In the genomic region with DNA sequence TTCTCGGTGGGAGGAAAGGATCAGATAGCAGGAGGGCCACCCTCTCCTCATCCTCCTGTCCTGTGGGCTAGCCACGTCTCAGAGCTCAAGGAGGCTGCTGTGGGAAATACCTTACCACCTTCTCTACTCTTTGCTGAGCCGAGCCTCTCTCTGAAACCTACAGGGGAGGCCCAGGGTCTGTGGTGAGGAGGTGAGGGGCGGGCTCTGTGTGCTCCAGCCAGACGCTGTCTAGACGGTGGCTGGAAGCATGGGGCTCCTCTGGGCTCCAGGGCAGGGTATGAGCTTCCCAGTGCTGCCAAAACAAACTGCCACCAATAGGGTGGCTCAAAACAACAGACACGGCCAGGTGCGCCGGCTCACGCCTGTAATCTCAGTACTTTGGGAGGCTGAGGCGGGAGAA, we compare ENCODE assay signal across 15 cellular contexts. TPM values are rescaled to one million over a fixed set of nuclear protein-coding genes. Genes with fewer than 3 reads are reported as not detected.
DNase-seq lines count a peak whose midpoint lies in the region; ATAC-seq lines count a peak whose summit lies in the region.
"Had no signal": no experiment of that assay in that cellular context is flagged by ENCODE, and none has a peak within 500 bp of the region (broad histone marks: within the 10 kb centered on the region; RNA-seq: fewer than 3 reads in every experiment).

No MANE protein-coding gene starts in this region.

- no peaks in the 10 kb centered on the region for H3K27me3 Mint-ChIP-seq in activated T-helper 17 cell treated with anti-CD3 and anti-CD28 coated beads, Interleukin-2, amount 50 U/mL, for 72 hours
- H3K27me3 Mint-ChIP-seq in stimulated activated naive CD8-positive, alpha-beta T cell treated with anti-CD3 and anti-CD28 coated beads, Interleukin-15, amount 100 ng/mL, for 72 hours: no peaks in the 10 kb centered on the region

- ATAC-seq in activated CD4-positive, CD25-positive, alpha-beta regulatory T cell treated with anti-CD3 and anti-CD28 coated beads, Interleukin-2, amount 50 U/mL, for 24 hours: peak; percentile 76 to 79
- no peak for ATAC-seq in activated T-helper 17 cell treated with anti-CD3 and anti-CD28 coated beads, Interleukin-2, amount 50 U/mL, for 72 hours (replicated peaks)
- peak; percentile 61 for ATAC-seq in stimulated activated naive CD8-positive, alpha-beta T cell treated with anti-CD3 and anti-CD28 coated beads, Interleukin-15, amount 100 ng/mL, for 72 hours
- no peak for ATAC-seq in GM18907 (IDR thresholded peaks at IDR 0.05; ENCODE audit: unreplicated experiment)
- no peak for ATAC-seq in HG03175 (IDR thresholded peaks at IDR 0.05; ENCODE audit: unreplicated experiment)
- ATAC-seq: HepG2 had no signal

- H3K4me1 Mint-ChIP-seq in activated T-helper 17 cell treated with anti-CD3 and anti-CD28 coated beads, Interleukin-2, amount 50 U/mL, for 72 hours: peaks cover 23% of the 10 kb centered on the region
- peaks cover 52% of the 10 kb centered on the region for H3K4me1 Mint-ChIP-seq in stimulated activated naive CD8-positive, alpha-beta T cell treated with anti-CD3 and anti-CD28 coated beads, Interleukin-15, amount 100 ng/mL, for 72 hours
- H3K4me1 Mint-ChIP-seq: CD14-positive monocyte had no signal

- H3K27ac Mint-ChIP-seq in activated T-helper 17 cell treated with anti-CD3 and anti-CD28 coated beads, Interleukin-2, amount 50 U/mL, for 72 hours: peak overlapping the region; percentile 99
- no peak overlapping the region for H3K27ac Mint-ChIP-seq in stimulated activated naive CD8-positive, alpha-beta T cell treated with anti-CD3 and anti-CD28 coated beads, Interleukin-15, amount 100 ng/mL, for 72 hours
- H3K27ac Mint-ChIP-seq: CD14-positive monocyte, H9 had no signal

- no peak for DNase-seq in activated CD4-positive, CD25-positive, alpha-beta regulatory T cell (lab: John Stamatoyannopoulos, UW)
- DNase-seq in ELF-1 (ENCODE audit: low read depth, low spot score): peak; percentile 42
- no peak for DNase-seq in stimulated activated naive CD8-positive, alpha-beta T cell treated with anti-CD3 and anti-CD28 coated beads, Interleukin-15, amount 100 ng/mL, for 72 hours
- DNase-seq in activated effector memory CD4-positive, alpha-beta T cell treated with Interleukin-2 at 50 U/mL for 16 hours: no peak
- DNase-seq: Calu3, DMS 273 treated with DMSO at 0.1 percent for 48 hours, GOT3, H9 had no signal

- peaks cover 27% of the 10 kb centered on the region for H3K36me3 Mint-ChIP-seq in activated T-helper 17 cell treated with anti-CD3 and anti-CD28 coated beads, Interleukin-2, amount 50 U/mL, for 72 hours (ENCODE audit: low read depth)
- H3K36me3 Mint-ChIP-seq: CD14-positive monocyte had no signal

- no peak overlapping the region for H3K4me3 Mint-ChIP-seq in activated T-helper 17 cell treated with anti-CD3 and anti-CD28 coated beads, Interleukin-2, amount 50 U/mL, for 72 hours
- H3K4me3 Mint-ChIP-seq in stimulated activated naive CD8-positive, alpha-beta T cell treated with anti-CD3 and anti-CD28 coated beads, Interleukin-15, amount 100 ng/mL, for 72 hours: no peak overlapping the region
- H3K4me3 Mint-ChIP-seq: CD14-positive monocyte, H9 had no signal

- H3K9me3 Mint-ChIP-seq in activated T-helper 17 cell treated with anti-CD3 and anti-CD28 coated beads, Interleukin-2, amount 50 U/mL, for 72 hours: no peaks in the 10 kb centered on the region
- H3K9me3 Mint-ChIP-seq in stimulated activated naive CD8-positive, alpha-beta T cell treated with anti-CD3 and anti-CD28 coated beads, Interleukin-15, amount 100 ng/mL, for 72 hours: no peaks in the 10 kb centered on the region

RNA-seq across cellular contexts. Expression of gene TMPRSS6, which starts 5.5 kb away (rescaled TPM):
- total RNA-seq in activated T-helper 17 cell treated with anti-CD3 and anti-CD28 coated beads, Interleukin-2, amount 50 U/mL, for 72 hours: 100 to 1,000 TPM in 1 of 2 donors, 10 to 100 TPM in 1; 86.6 to 343 TPM
- total RNA-seq: A673, Calu3, H9 had no signal

RNA-seq across cellular contexts. Expression of gene IL2RB, which starts 34.7 kb away (rescaled TPM):
- total RNA-seq in activated T-helper 17 cell treated with anti-CD3 and anti-CD28 coated beads, Interleukin-2, amount 50 U/mL, for 72 hours: 100 to 1,000 TPM; 425 to 498 TPM
- total RNA-seq: Calu3, HepG2 had no signal

Comparison
In these comparisons a context has a peak if more than half of its experiments do, and no peak if none do; other contexts are left out.
1. ATAC-seq: peak in activated CD4-positive, CD25-positive, alpha-beta regulatory T cell treated with anti-CD3 and anti-CD28 coated beads, Interleukin-2, amount 50 U/mL, for 24 hours (2 of 2) and stimulated activated naive CD8-positive, alpha-beta T cell treated with anti-CD3 and anti-CD28 coated beads, Interleukin-15, amount 100 ng/mL, for 72 hours (single experiment); none in activated T-helper 17 cell treated with anti-CD3 and anti-CD28 coated beads, Interleukin-2, amount 50 U/mL, for 72 hours (single experiment), GM18907 (single experiment) and HG03175 (single experiment).